26 cellular contexts compared by ENCODE assay signal in the genomic region with DNA sequence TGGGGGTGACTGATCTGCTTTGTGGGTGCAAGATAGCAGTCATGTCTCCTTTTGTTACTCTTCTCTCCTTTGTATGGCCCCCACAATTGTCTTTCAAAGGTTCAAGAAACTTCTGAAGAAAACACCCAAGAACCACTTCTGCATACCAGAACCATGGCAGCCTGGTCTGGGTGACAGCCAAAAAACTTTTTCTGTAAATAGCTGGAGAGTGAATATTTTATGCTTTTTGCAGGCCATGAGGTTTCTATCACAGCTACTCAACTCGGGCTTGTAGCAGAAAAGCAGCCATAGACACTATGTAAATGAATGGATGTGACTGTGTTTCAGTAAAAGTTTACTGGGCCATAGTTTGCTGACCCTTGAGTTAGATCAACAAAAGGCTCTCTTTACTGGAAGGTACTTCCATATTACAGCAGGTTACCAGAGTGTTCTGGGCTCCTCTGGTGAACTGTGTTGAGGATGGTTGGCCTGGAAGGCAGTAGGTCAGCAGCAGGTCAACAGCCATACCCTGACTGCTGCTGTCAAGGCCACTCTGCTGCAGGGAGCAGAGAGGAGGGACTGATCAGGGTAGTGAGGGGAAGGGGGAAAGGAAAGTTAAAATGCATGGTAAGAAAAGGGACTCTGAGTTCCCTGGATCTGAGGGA.
DNase-seq lines count a peak whose midpoint lies in the region; TF ChIP-seq lines count a peak whose summit lies in the region.
"Had no signal": no experiment of that assay in that cellular context is flagged by ENCODE, and none has a peak within 500 bp of the region (broad histone marks: within the 10 kb centered on the region; RNA-seq: fewer than 3 reads in every experiment).

No MANE protein-coding gene starts in this region.

- H2AFZ ChIP-seq in hepatocyte, result no peak overlapping the region

- H3K9me3 ChIP-seq in hepatocyte (ENCODE audit: low read depth), result no peaks in the 10 kb centered on the region
- H3K9me3 ChIP-seq: body of pancreas, ovary, testis had no signal

- H3K4me1 ChIP-seq in hepatocyte (ENCODE audit: insufficient read depth), result peaks cover 6% of the 10 kb centered on the region
- H3K4me1 ChIP-seq in rectal smooth muscle tissue (ENCODE audit: control insufficient read depth, insufficient read depth, low read length), result peaks cover 22% of the 10 kb centered on the region

- no peak overlapping the region for H3K4me2 ChIP-seq in hepatocyte

- H3K4me3 ChIP-seq in hepatocyte (no peak overlapping the region), rectal smooth muscle tissue (ENCODE audit: low read length) (no peak overlapping the region)
- H3K4me3 ChIP-seq: body of pancreas, coronary artery, GM12878, ovary, SK-N-MC, testis had no signal

- no peaks in the 10 kb centered on the region for H3K79me2 ChIP-seq in hepatocyte

- 45% methylated on average over 1 of the region's 1 CpG for WGBS in hepatocyte (ENCODE audit: low lambda C conversion rate, missing lambda C conversion rate)

- H3K36me3 ChIP-seq in hepatocyte (replicated peaks; ENCODE audit: insufficient read depth, low read depth) (no peaks in the 10 kb centered on the region), rectal smooth muscle tissue (ENCODE audit: control insufficient read depth, insufficient read depth, low read length) (no peaks in the 10 kb centered on the region)
- H3K36me3 ChIP-seq: ovary had no signal

- DNase-seq in GM03348 (ENCODE audit: low spot score), result peak; percentile 50
- DNase-seq in astrocyte of the hippocampus (ENCODE audit: low read depth, low spot score), result peak; percentile 58
- DNase-seq in hepatocyte (ENCODE audit: low spot score), result peak; percentile 20
- no peak for DNase-seq in activated CD4-positive, alpha-beta T cell treated with anti-CD3 and anti-CD28 coated beads, Interleukin-2, amount 50 U/mL, for 48 hours
- no peak for DNase-seq in amniotic stem cell (lab: John Stamatoyannopoulos, UW)
- DNase-seq in NCI-H1694 treated with DMSO at 0.1 percent for 48 hours (lab: John Stamatoyannopoulos, UW), result no peak
- DNase-seq in NCI-H345 (lab: John Stamatoyannopoulos, UW), result no peak
- DNase-seq: activated naive CD4-positive, alpha-beta T cell treated with anti-CD3 and anti-CD28 coated beads, Interleukin-2, amount 10 ng/mL, durations not matched to agents 7 days and 5 days; activated T-cell treated with anti-CD3 and anti-CD28 coated beads, Interleukin-2, amount 50 U/mL, for 4 hours; body of pancreas; CD4-positive, alpha-beta memory T cell; foreskin melanocyte; GDM1; hypothalamus; islet precursor cell; naive B cell; NCI-H1048; NCI-H2081; NCI-H524; ovary; RPMI8226; testis had no signal

- H3K9me2 ChIP-seq in hepatocyte (replicated peaks; ENCODE audit: insufficient read depth), result no peaks in the 10 kb centered on the region

- H3K27me3 ChIP-seq in hepatocyte, result no peaks in the 10 kb centered on the region
- no peaks in the 10 kb centered on the region for H3K27me3 ChIP-seq in rectal smooth muscle tissue (ENCODE audit: control insufficient read depth, insufficient read depth, low read length)
- H3K27me3 ChIP-seq: body of pancreas, ovary, testis had no signal

- TF ChIP-seq CTCF in hepatocyte (IDR thresholded peaks at IDR 0.05; ENCODE audit: poor library complexity), result no peak

- H3K27ac ChIP-seq in hepatocyte (no peak overlapping the region), rectal smooth muscle tissue (ENCODE audit: low read depth, low read length) (peak overlapping the region; percentile 23)
- H3K27ac ChIP-seq: body of pancreas, ovary, SK-N-MC, testis had no signal

- no peaks in the 10 kb centered on the region for H4K20me1 ChIP-seq in hepatocyte (ENCODE audit: insufficient read depth, poor library complexity, severe bottlenecking)

- no peak overlapping the region for H3K9ac ChIP-seq in rectal smooth muscle tissue (ENCODE audit: low read length)

Comparison
In these comparisons a context has a peak if more than half of its experiments do, and no peak if none do; other contexts are left out.
1. DNase-seq: peak in GM03348 (single experiment), astrocyte of the hippocampus (single experiment) and hepatocyte (single experiment); none in activated CD4-positive, alpha-beta T cell treated with anti-CD3 and anti-CD28 coated beads, Interleukin-2, amount 50 U/mL, for 48 hours (0 of 2), amniotic stem cell (single experiment), NCI-H1694 treated with DMSO at 0.1 percent for 48 hours (single experiment) and NCI-H345 (single experiment).